Comparison of ENCODE assay signal across 23 cellular contexts in genomic region chr3:88298189-88298588, GRCh38.
"Had no signal": no experiment of that assay in that cellular context is flagged by ENCODE, and none has a peak within 500 bp of the region (broad histone marks: within the 10 kb centered on the region; RNA-seq: fewer than 3 reads in every experiment).

No MANE protein-coding gene starts in this region.

- H3K27me3 Mint-ChIP-seq: dendritic cell treated with granulocyte-macrophage colony-stimulating factor and Interleukin-4, amounts not matched to agents 40 ng/mL and 50 ng/mL, for 4 days; naive thymus-derived CD4-positive, alpha-beta T cell; stimulated activated memory B cell treated with anti-CD40 and anti-IgM and Interleukin-4, amounts not matched to agents 10 μg/mL and 1 μg/mL and 100 μg/mL, for 72 hours; stimulated activated naive CD8-positive, alpha-beta T cell treated with anti-CD3 and anti-CD28 coated beads, Interleukin-15, Interleukin-2, amounts not matched to agents 100 ng/mL and 50 ng/mL, for 24 hours had no signal

- H3K9me3 ChIP-seq: neutrophil, psoas muscle, right lobe of liver, testis had no signal

- H3K4me3 ChIP-seq: esophagus squamous epithelium, gastroesophageal sphincter, lung, psoas muscle, right lobe of liver, spleen, testis had no signal

- H3K36me3 Mint-ChIP-seq: immature natural killer cell; stimulated activated memory B cell treated with anti-CD40 and anti-IgM and Interleukin-4, amounts not matched to agents 10 μg/mL and 1 μg/mL and 100 μg/mL, for 72 hours had no signal

- H3K4me1 Mint-ChIP-seq: immature natural killer cell had no signal

- FAIRE-seq: keratinocyte had no signal

- H3K4me1 ChIP-seq: esophagus squamous epithelium, gastroesophageal sphincter, psoas muscle, right lobe of liver, spleen, testis had no signal

- ATAC-seq: gastroesophageal sphincter; left ventricle myocardium superior; naive thymus-derived CD4-positive, alpha-beta T cell; psoas muscle; right lobe of liver; stimulated activated memory B cell treated with anti-CD40 and anti-IgM and Interleukin-4, amounts not matched to agents 10 μg/mL and 1 μg/mL and 100 μg/mL, for 72 hours had no signal

- H3K27me3 ChIP-seq: esophagus squamous epithelium, gastroesophageal sphincter, neutrophil, right lobe of liver, spleen, testis had no signal

- H3K4me3 Mint-ChIP-seq: dendritic cell treated with granulocyte-macrophage colony-stimulating factor and Interleukin-4, amounts not matched to agents 40 ng/mL and 50 ng/mL, for 4 days; immature natural killer cell; naive thymus-derived CD4-positive, alpha-beta T cell; stimulated activated memory B cell treated with anti-CD40 and anti-IgM and Interleukin-4, amounts not matched to agents 10 μg/mL and 1 μg/mL and 100 μg/mL, for 72 hours; stimulated activated naive CD8-positive, alpha-beta T cell treated with anti-CD3 and anti-CD28 coated beads, Interleukin-15, Interleukin-2, amounts not matched to agents 100 ng/mL and 50 ng/mL, for 24 hours had no signal

- H3K27ac ChIP-seq: esophagus squamous epithelium, gastroesophageal sphincter, neutrophil, psoas muscle, right lobe of liver, spleen, testis had no signal

- H3K27ac Mint-ChIP-seq: dendritic cell treated with granulocyte-macrophage colony-stimulating factor and Interleukin-4, amounts not matched to agents 40 ng/mL and 50 ng/mL, for 4 days; immature natural killer cell; naive thymus-derived CD4-positive, alpha-beta T cell; stimulated activated memory B cell treated with anti-CD40 and anti-IgM and Interleukin-4, amounts not matched to agents 10 μg/mL and 1 μg/mL and 100 μg/mL, for 72 hours; stimulated activated naive CD8-positive, alpha-beta T cell treated with anti-CD3 and anti-CD28 coated beads, Interleukin-15, Interleukin-2, amounts not matched to agents 100 ng/mL and 50 ng/mL, for 24 hours had no signal

- H3K36me3 ChIP-seq: esophagus squamous epithelium, gastroesophageal sphincter, neutrophil, right lobe of liver, spleen had no signal

- DNase-seq: esophagus squamous epithelium; foreskin fibroblast; glutamatergic neuron; immature natural killer cell; left ventricle myocardium superior; mesenchymal stem cell; naive thymus-derived CD4-positive, alpha-beta T cell; psoas muscle; retina; right lobe of liver; spleen; stimulated activated CD4-positive, alpha-beta T cell treated with anti-CD3 and anti-CD28 coated beads, Interleukin-15, amount 100 ng/mL, for 24 hours; stimulated activated CD4-positive, alpha-beta T cell treated with anti-CD3 and anti-CD28 coated beads, Interleukin-1b, Interleukin-23, amount 100 ng/mL, for 48 hours; stimulated activated CD4-positive, alpha-beta T cell treated with anti-CD3 and anti-CD28 coated beads, Interleukin-4, amount 100 ng/mL, for 24 hours; testis; trophoblast cell had no signal
